1 cellular context compared by ENCODE assay signal in the genomic region with DNA sequence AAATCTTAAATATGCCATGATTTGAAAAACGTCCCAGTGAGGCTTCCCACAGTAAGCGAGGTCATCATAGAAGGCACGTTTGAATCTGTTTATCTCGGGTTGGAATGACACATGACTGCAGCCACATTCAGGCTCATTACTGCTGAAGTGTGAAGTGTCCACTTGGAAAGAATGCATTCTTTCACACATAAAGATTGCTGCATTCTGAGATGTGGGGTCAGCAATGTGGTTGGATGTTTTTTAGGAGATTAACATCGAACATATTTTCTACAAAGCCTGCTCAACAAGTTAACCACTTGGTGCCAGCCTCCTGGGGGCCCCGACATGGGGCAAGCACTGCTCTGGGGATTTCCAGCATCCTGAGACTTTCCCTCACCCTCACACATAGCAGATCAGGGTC.
TF ChIP-seq lines count a peak whose summit lies in the region.

No MANE protein-coding gene starts in this region.

TF ChIP-seq in GM23338, 12 proteins besides CTCF, POLR2A, EP300 and RAD21 (continued from another document):
- TF ChIP-seq, protein P1, sequence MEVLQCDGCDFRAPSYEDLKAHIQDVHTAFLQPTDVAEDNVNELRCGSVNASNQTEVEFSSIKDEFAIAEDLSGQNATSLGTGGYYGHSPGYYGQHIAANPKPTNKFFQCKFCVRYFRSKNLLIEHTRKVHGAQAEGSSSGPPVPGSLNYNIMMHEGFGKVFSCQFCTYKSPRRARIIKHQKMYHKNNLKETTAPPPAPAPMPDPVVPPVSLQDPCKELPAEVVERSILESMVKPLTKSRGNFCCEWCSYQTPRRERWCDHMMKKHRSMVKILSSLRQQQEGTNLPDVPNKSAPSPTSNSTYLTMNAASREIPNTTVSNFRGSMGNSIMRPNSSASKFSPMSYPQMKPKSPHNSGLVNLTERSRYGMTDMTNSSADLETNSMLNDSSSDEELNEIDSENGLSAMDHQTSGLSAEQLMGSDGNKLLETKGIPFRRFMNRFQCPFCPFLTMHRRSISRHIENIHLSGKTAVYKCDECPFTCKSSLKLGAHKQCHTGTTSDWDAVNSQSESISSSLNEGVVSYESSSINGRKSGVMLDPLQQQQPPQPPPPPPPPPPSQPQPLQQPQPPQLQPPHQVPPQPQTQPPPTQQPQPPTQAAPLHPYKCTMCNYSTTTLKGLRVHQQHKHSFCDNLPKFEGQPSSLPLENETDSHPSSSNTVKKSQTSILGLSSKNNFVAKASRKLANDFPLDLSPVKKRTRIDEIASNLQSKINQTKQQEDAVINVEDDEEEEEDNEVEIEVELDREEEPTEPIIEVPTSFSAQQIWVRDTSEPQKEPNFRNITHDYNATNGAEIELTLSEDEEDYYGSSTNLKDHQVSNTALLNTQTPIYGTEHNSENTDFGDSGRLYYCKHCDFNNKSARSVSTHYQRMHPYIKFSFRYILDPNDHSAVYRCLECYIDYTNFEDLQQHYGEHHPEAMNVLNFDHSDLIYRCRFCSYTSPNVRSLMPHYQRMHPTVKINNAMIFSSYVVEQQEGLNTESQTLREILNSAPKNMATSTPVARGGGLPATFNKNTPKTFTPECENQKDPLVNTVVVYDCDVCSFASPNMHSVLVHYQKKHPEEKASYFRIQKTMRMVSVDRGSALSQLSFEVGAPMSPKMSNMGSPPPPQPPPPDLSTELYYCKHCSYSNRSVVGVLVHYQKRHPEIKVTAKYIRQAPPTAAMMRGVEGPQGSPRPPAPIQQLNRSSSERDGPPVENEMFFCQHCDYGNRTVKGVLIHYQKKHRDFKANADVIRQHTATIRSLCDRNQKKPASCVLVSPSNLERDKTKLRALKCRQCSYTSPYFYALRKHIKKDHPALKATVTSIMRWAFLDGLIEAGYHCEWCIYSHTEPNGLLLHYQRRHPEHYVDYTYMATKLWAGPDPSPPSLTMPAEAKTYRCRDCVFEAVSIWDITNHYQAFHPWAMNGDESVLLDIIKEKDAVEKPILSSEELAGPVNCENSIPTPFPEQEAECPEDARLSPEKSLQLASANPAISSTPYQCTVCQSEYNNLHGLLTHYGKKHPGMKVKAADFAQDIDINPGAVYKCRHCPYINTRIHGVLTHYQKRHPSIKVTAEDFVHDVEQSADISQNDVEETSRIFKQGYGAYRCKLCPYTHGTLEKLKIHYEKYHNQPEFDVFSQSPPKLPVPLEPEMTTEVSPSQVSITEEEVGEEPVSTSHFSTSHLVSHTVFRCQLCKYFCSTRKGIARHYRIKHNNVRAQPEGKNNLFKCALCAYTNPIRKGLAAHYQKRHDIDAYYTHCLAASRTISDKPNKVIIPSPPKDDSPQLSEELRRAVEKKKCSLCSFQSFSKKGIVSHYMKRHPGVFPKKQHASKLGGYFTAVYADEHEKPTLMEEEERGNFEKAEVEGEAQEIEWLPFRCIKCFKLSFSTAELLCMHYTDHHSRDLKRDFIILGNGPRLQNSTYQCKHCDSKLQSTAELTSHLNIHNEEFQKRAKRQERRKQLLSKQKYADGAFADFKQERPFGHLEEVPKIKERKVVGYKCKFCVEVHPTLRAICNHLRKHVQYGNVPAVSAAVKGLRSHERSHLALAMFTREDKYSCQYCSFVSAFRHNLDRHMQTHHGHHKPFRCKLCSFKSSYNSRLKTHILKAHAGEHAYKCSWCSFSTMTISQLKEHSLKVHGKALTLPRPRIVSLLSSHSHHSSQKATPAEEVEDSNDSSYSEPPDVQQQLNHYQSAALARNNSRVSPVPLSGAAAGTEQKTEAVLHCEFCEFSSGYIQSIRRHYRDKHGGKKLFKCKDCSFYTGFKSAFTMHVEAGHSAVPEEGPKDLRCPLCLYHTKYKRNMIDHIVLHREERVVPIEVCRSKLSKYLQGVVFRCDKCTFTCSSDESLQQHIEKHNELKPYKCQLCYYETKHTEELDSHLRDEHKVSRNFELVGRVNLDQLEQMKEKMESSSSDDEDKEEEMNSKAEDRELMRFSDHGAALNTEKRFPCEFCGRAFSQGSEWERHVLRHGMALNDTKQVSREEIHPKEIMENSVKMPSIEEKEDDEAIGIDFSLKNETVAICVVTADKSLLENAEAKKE (CRISPR knock-in tag; IDR thresholded peaks at IDR 0.05), result no peak
- TF ChIP-seq EZH2phosphoT487 (IDR thresholded peaks at IDR 0.05; ENCODE audit: unreplicated experiment), result no peak
- no peak for TF ChIP-seq STAT1 (IDR thresholded peaks at IDR 0.05; ENCODE audit: unreplicated experiment)
- TF ChIP-seq ZNF114 (CRISPR knock-in tag; IDR thresholded peaks at IDR 0.05), result no peak
